Comparison of ENCODE assay signal across 35 cellular contexts in genomic region chr16:51248217-51248616, GRCh38.
DNase-seq lines count a peak whose midpoint lies in the region; ATAC-seq, FAIRE-seq and TF ChIP-seq lines count a peak whose summit lies in the region.
"Had no signal": no experiment of that assay in that cellular context is flagged by ENCODE, and none has a peak within 500 bp of the region (broad histone marks: within the 10 kb centered on the region; RNA-seq: fewer than 3 reads in every experiment).

No MANE protein-coding gene starts in this region.

- H3K4me1 ChIP-seq in HepG2 (ENCODE audit: insufficient read depth, low read length) (peaks cover 26% of the 10 kb centered on the region), right lobe of liver (peaks cover 0 to 11% (median 3%) of the 10 kb centered on the region in 4 donors), sigmoid colon (no peaks in the 10 kb centered on the region), tibial artery (no peaks in the 10 kb centered on the region)
- H3K4me1 ChIP-seq: BE2C; BLaER1; BLaER1 treated with 17β-estradiol and CSF1 and Interleukin-3, amounts not matched to agents 10 nM and 100 nM had no signal

- CTCF ChIA-PET in HepG2 (lab: Yijun Ruan, JAX; ENCODE audit: low intra/inter-chr PET ratio, low total read pairs) (no interaction called here), GM10248 (lab: Yijun Ruan, JAX) (no interaction called here)

- H3K79me2 ChIP-seq in HepG2 (ENCODE audit: insufficient read depth, low read length): no peaks in the 10 kb centered on the region

- H3K9ac ChIP-seq in HepG2 (ENCODE audit: insufficient read depth, low read depth, low read length): no peak overlapping the region
- H3K9ac ChIP-seq: BLaER1; BLaER1 treated with 17β-estradiol and CSF1 and Interleukin-3, amounts not matched to agents 10 nM and 100 nM had no signal

- H3K27me3 ChIP-seq in HepG2 (ENCODE audit: control insufficient read depth in 1 of 2, insufficient read depth in 2 of 2, low read length in 2 of 2) (peaks cover 0 to 19% of the 10 kb centered on the region in 2 experiments; a peak in 4 of 5 replicates), right lobe of liver (no peaks in the 10 kb centered on the region), bronchial epithelial cell (ENCODE audit: control insufficient read depth, insufficient read depth, low read length) (peaks cover 12% of the 10 kb centered on the region), sigmoid colon (no peaks in the 10 kb centered on the region), tibial artery (no peaks in the 10 kb centered on the region)
- H3K27me3 ChIP-seq: BE2C; BLaER1; BLaER1 treated with 17β-estradiol and CSF1 and Interleukin-3, amounts not matched to agents 10 nM and 100 nM had no signal

- no peak overlapping the region for H3K4me2 ChIP-seq in HepG2 (ENCODE audit: low read depth, low read length)
- H3K4me2 ChIP-seq: A549; BLaER1; BLaER1 treated with 17β-estradiol and CSF1 and Interleukin-3, amounts not matched to agents 10 nM and 100 nM had no signal

- no peaks in the 10 kb centered on the region for H4K20me1 ChIP-seq in HepG2 (ENCODE audit: insufficient read depth, low read length)
- H4K20me1 ChIP-seq: BLaER1; BLaER1 treated with 17β-estradiol and CSF1 and Interleukin-3, amounts not matched to agents 10 nM and 100 nM had no signal

- H3K4me3 ChIP-seq in HepG2 (replicated peaks in 1 of 3; ENCODE audit: insufficient read depth in 1 of 3, low read depth in 2 of 3, low read length in 3 of 3) (no peak overlapping the region), right lobe of liver (no peak overlapping the region), bronchial epithelial cell (ENCODE audit: low read depth, low read length) (no peak overlapping the region), coronary artery (no peak overlapping the region), sigmoid colon (no peak overlapping the region), tibial artery (no peak overlapping the region)
- H3K4me3 ChIP-seq: A549; BLaER1; BLaER1 treated with 17β-estradiol and CSF1 and Interleukin-3, amounts not matched to agents 10 nM and 100 nM had no signal

- no peak for TF ChIP-seq EP300 in HepG2 (IDR thresholded peaks at IDR 0.05; ENCODE audit: low read depth in 2 of 2, low read length in 2 of 2)
- no peak for TF ChIP-seq EP300 in HepG2 (CRISPR knock-in tag; IDR thresholded peaks at IDR 0.05; ENCODE audit: borderline replicate concordance)
- no peak for TF ChIP-seq EP300 in sigmoid colon (IDR thresholded peaks at IDR 0.05)

- TF ChIP-seq RAD21 in HepG2 (CRISPR knock-in tag; IDR thresholded peaks at IDR 0.05): no peak

- DNase-seq in HepG2 (ENCODE audit: low spot score) (no peak), right lobe of liver (no peak), bronchial epithelial cell (ENCODE audit: low read depth) (no peak), coronary artery (ENCODE audit: low spot score) (peak; percentile 12), sigmoid colon (peak; percentile 4), tibial artery (no peak), GM10248 (ENCODE audit: extremely low spot score) (no peak)
- DNase-seq: 8988T; ACHN; AML-193; BE2C; C1 segment of cervical spinal cord; Caco-2; Calu3; CD4-positive, alpha-beta memory T cell; CD4-positive, alpha-beta T cell; CD4-positive, CD25-positive, alpha-beta regulatory T cell; CD8-positive, alpha-beta memory T cell; CD8-positive, alpha-beta T cell; COR-L47; DMS 273 treated with DMSO at 0.1 percent for 48 hours; DMS153; DMS53; DMS79; DMS79 treated with DMSO at 0.1 percent for 48 hours; DND-41; EL had no signal

- H2AFZ ChIP-seq in HepG2 (ENCODE audit: low read length): no peak overlapping the region

- H3K9me3 ChIP-seq in HepG2 (ENCODE audit: low read length) (no peaks in the 10 kb centered on the region), right lobe of liver (no peaks in the 10 kb centered on the region), sigmoid colon (no peaks in the 10 kb centered on the region), tibial artery (no peaks in the 10 kb centered on the region)
- H3K9me3 ChIP-seq: A549, BE2C, BLaER1, Caco-2 had no signal

- no peak for ATAC-seq in HepG2
- no peak for ATAC-seq in right lobe of liver
- ATAC-seq in GM18909 (IDR thresholded peaks at IDR 0.05; ENCODE audit: poor library complexity, unreplicated experiment): no peak
- ATAC-seq: A549; CD8-positive, alpha-beta T cell had no signal

- no peaks in the 10 kb centered on the region for H3K36me3 ChIP-seq in HepG2 (replicated peaks in 1 of 2; ENCODE audit: control insufficient read depth in 1 of 2, insufficient read depth in 2 of 2, low read length in 2 of 2)
- H3K36me3 ChIP-seq in right lobe of liver: no peaks in the 10 kb centered on the region
- H3K36me3 ChIP-seq in bronchial epithelial cell (ENCODE audit: control insufficient read depth, insufficient read depth, low read length): no peaks in the 10 kb centered on the region
- H3K36me3 ChIP-seq in sigmoid colon: no peaks in the 10 kb centered on the region
- no peaks in the 10 kb centered on the region for H3K36me3 ChIP-seq in tibial artery
- H3K36me3 ChIP-seq: BE2C; BLaER1; BLaER1 treated with 17β-estradiol and CSF1 and Interleukin-3, amounts not matched to agents 10 nM and 100 nM had no signal

- no TSS peak for BruUV-seq in HepG2 (replicated peaks; lab: Mats Ljungman, UMichigan)

- TF ChIP-seq CTCF in HepG2 (CRISPR knock-in tag; IDR thresholded peaks at IDR 0.05) (no peak), right lobe of liver (IDR thresholded peaks at IDR 0.05) (no peak), bronchial epithelial cell (IDR thresholded peaks at IDR 0.05; ENCODE audit: insufficient read depth, low read length, severe bottlenecking) (no peak), coronary artery (IDR thresholded peaks at IDR 0.05) (no peak), sigmoid colon (IDR thresholded peaks at IDR 0.05) (no peak), tibial artery (IDR thresholded peaks at IDR 0.05) (no peak), GM10248 (IDR thresholded peaks at IDR 0.05; ENCODE audit: control extremely low read depth, extremely low read depth, low read depth, missing control alignments) (no peak)

- TF ChIP-seq POLR2A in HepG2 (IDR thresholded peaks at IDR 0.05; ENCODE audit: insufficient read depth in 1 of 2, low read depth in 2 of 2, low read length in 2 of 2) (no peak), right lobe of liver (IDR thresholded peaks at IDR 0.05) (no peak), sigmoid colon (IDR thresholded peaks at IDR 0.05) (no peak)

- no peak overlapping the region for H3K27ac ChIP-seq in HepG2 (ENCODE audit: extremely low read length, insufficient read depth, low read length)
- no peak overlapping the region for H3K27ac ChIP-seq in right lobe of liver
- H3K27ac ChIP-seq in coronary artery: no peak overlapping the region
- H3K27ac ChIP-seq in sigmoid colon: no peak overlapping the region
- no peak overlapping the region for H3K27ac ChIP-seq in tibial artery
- H3K27ac ChIP-seq: 22Rv1; A549; BLaER1; BLaER1 treated with 17β-estradiol and CSF1 and Interleukin-3, amounts not matched to agents 10 nM and 100 nM; C4-2B had no signal

- POLR2A ChIA-PET in HepG2 (lab: Yijun Ruan, JAX) (no interaction called here), GM10248 (lab: Yijun Ruan, JAX) (no interaction called here)

- in situ Hi-C loops in HepG2 (cut with HindIII; ENCODE audit: extremely low pct_ligation_motif_present, low pct_unique_long_range_greater_than_20kb): no loop called here

- FAIRE-seq in HepG2 (lab: Jason Lieb, UNC) (no peak), bronchial epithelial cell (lab: Jason Lieb, UNC) (peak; percentile 7)
- FAIRE-seq: A204.1, A549, D721Med had no signal

- WGBS in HepG2 (ENCODE audit: low lambda C conversion rate): 80% methylated on average over 3 of the region's 3 CpGs
- 94% methylated on average over 3 of the region's 3 CpGs for WGBS in right lobe of liver (ENCODE audit: insufficient coverage, low coverage, low lambda C conversion rate, missing lambda C conversion rate)
- WGBS in sigmoid colon, 2 donors: 76 to 83% methylated on average over 3 of the region's 3 CpGs

- intact Hi-C loops in HepG2 (cut with micrococcal nuclease; ENCODE audit: unreplicated experiment): no loop called here
- intact Hi-C loops in right lobe of liver (cut with DNase I): no loop called here
- intact Hi-C loops in sigmoid colon (cut with DNase I): no loop called here
- intact Hi-C loops in tibial artery (cut with DNase I; ENCODE audit: low total_unique reads): no loop called here

TF ChIP-seq in HepG2, 621 proteins besides CTCF, POLR2A, EP300 and RAD21 (continues in another document):
- no peak for TF ChIP-seq ZNF234 (CRISPR knock-in tag; conservative IDR thresholded peaks at IDR 0.05)
- TF ChIP-seq HIVEP1 (CRISPR knock-in tag; IDR thresholded peaks at IDR 0.05): no peak
- TF ChIP-seq PCBP1 (IDR thresholded peaks at IDR 0.05; ENCODE audit: borderline replicate concordance, low read depth, low read length): 0 out of 2 replicates have a peak, but pooled peaks have one; percentile 80
- peak; percentile 88 for TF ChIP-seq HNRNPK (IDR thresholded peaks at IDR 0.05; ENCODE audit: low read depth, low read length, poor library complexity, severe bottlenecking)
- no peak for TF ChIP-seq ZBTB34 (CRISPR knock-in tag; IDR thresholded peaks at IDR 0.05)

Comparison
In these comparisons a context has a peak if more than half of its experiments do, and no peak if none do; other contexts are left out.
1. DNase-seq: peak in coronary artery (single experiment) and sigmoid colon (single experiment); none in HepG2 (single experiment), right lobe of liver (0 of 3), bronchial epithelial cell (single experiment), tibial artery (0 of 2) and GM10248 (single experiment).